In genomic region chr3:151276038-151277027, GRCh38 we compare ENCODE assay signal across 9 cellular contexts. TPM values are rescaled to one million over a fixed set of nuclear protein-coding genes. Genes with fewer than 3 reads are reported as not detected.
A peak's percentile ranks its signal among the peaks of the same experiment; 100 is the strongest.
DNase-seq lines count a peak whose midpoint lies in the region; ATAC-seq and TF ChIP-seq lines count a peak whose summit lies in the region.
"Had no signal": no experiment of that assay in that cellular context is flagged by ENCODE, and none has a peak within 500 bp of the region (broad histone marks: within the 10 kb centered on the region; RNA-seq: fewer than 3 reads in every experiment).

No MANE protein-coding gene starts in this region.

- H3K9me3 ChIP-seq in effector memory CD4-positive, alpha-beta T cell (ENCODE audit: control insufficient read depth, low read length), result no peaks in the 10 kb centered on the region

- peaks cover 16% of the 10 kb centered on the region for H3K4me1 ChIP-seq in effector memory CD4-positive, alpha-beta T cell (ENCODE audit: control insufficient read depth, insufficient read depth, low read length, poor library complexity, severe bottlenecking)

- peak overlapping the region; percentile 26 for H3K27ac ChIP-seq in effector memory CD4-positive, alpha-beta T cell (ENCODE audit: insufficient read depth, low read length, poor library complexity, severe bottlenecking)
- H3K27ac ChIP-seq in dorsolateral prefrontal cortex, result peak overlapping the region in 7 of 59 donors; percentile 2 to 42 (median 20)

- ATAC-seq in GM19455 (IDR thresholded peaks at IDR 0.05; ENCODE audit: unreplicated experiment), result peak; percentile 68
- peak; percentile 55 for ATAC-seq in HG03521 (IDR thresholded peaks at IDR 0.05; ENCODE audit: unreplicated experiment)
- no peak for ATAC-seq in left lobe of liver

- intact Hi-C loops in dorsolateral prefrontal cortex (cut with DNase I), result no loop called here

- peak overlapping the region; percentile 12 for H3K4me3 ChIP-seq in effector memory CD4-positive, alpha-beta T cell (ENCODE audit: insufficient read depth, low read depth, low read length, poor library complexity, severe bottlenecking)
- peak overlapping the region in 26 of 59 donors; percentile 0 to 36 (median 22) for H3K4me3 ChIP-seq in dorsolateral prefrontal cortex

- H3K36me3 ChIP-seq in effector memory CD4-positive, alpha-beta T cell (ENCODE audit: control insufficient read depth, insufficient read depth, low read length), result no peaks in the 10 kb centered on the region

- DNase-seq in ELF-1 (ENCODE audit: low read depth, low spot score) (peak; percentile 30), dorsolateral prefrontal cortex (no peak), GM19240 (ENCODE audit: insufficient read length, low spot score) (no peak), left lobe of liver (ENCODE audit: low spot score) (no peak), ACHN (no peak)
- peak in 2 of 3 donors; percentile 2 to 16 for DNase-seq in effector memory CD4-positive, alpha-beta T cell

- in situ Hi-C loops in ACHN (cut with HindIII; ENCODE audit: low pct_ligation_motif_present, low pct_unique_long_range_greater_than_20kb, low sequenced_read_pairs), result no loop called here

- no peaks in the 10 kb centered on the region for H3K27me3 ChIP-seq in effector memory CD4-positive, alpha-beta T cell (replicated peaks; ENCODE audit: control insufficient read depth, insufficient read depth, low read length, poor library complexity, severe bottlenecking)
- no peaks in the 10 kb centered on the region for H3K27me3 ChIP-seq in dorsolateral prefrontal cortex

- no peak for TF ChIP-seq CTCF in dorsolateral prefrontal cortex (IDR thresholded peaks at IDR 0.05 in 54 of 56, conservative IDR thresholded peaks at IDR 0.05 in 2 of 56; ENCODE audit: low read depth in 1 of 56, partially characterized antibody in 56 of 56)

RNA-seq across cellular contexts. Expression of gene P2RY14, which starts 2.0 kb away (rescaled TPM):
- total RNA-seq in dorsolateral prefrontal cortex (1 to 10 TPM in 117 of 120 experiments, under 1 TPM in 3; 0.67 to 9.1 (median 2.3) TPM), left lobe of liver (not detected)
- total RNA-seq: MCF 10A had no signal

RNA-seq across cellular contexts. Expression of gene GPR87, which starts 40.3 kb away (rescaled TPM):
- total RNA-seq in dorsolateral prefrontal cortex (not detected), left lobe of liver (not detected)

RNA-seq across cellular contexts. Expression of gene P2RY13, which starts 53.0 kb away (rescaled TPM):
- total RNA-seq in dorsolateral prefrontal cortex, result 1 to 10 TPM in 110 of 120 experiments, under 1 TPM in 10; 0.46 to 5.7 (median 2.7) TPM
- total RNA-seq in left lobe of liver, result 1.3 TPM
- total RNA-seq: MCF 10A had no signal

Comparison
In these comparisons a context has a peak if more than half of its experiments do, and no peak if none do; other contexts are left out.
1. DNase-seq: peak in ELF-1 (single experiment) and effector memory CD4-positive, alpha-beta T cell (2 of 3); none in dorsolateral prefrontal cortex (0 of 10), GM19240 (single experiment), left lobe of liver (single experiment) and ACHN (single experiment).